Comparison of ENCODE assay signal across 15 cellular contexts in the genomic region with DNA sequence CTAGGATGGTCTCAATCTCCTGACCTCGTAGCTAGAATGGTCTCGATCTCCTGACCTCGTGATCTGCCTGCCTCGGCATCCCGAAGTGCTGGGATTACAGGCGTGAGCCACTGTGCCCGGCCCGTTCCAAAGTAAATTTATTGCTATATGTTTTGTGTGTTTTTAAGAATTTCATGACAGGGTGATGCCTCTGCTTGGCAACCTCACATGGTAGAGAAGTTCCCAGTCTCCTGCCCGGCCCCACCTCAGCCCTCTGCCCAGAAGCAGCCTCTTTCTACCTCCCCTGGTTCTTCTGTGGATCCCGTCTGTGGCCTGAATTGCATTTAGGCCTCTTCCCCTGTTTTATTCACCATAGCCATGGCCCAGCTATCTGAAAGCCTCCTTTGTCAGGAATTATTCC.
"Had no signal": no experiment of that assay in that cellular context is flagged by ENCODE, and none has a peak within 500 bp of the region (broad histone marks: within the 10 kb centered on the region; RNA-seq: fewer than 3 reads in every experiment).

No MANE protein-coding gene starts in this region.

- H3K27ac ChIP-seq: gastroesophageal sphincter, skin epidermis had no signal

- H3K27ac Mint-ChIP-seq: activated CD4-positive, alpha-beta memory T cell treated with anti-CD3 and anti-CD28 coated beads, Interleukin-2, amount 10 ng/mL, durations not matched to agents 7 days and 5 days; activated naive CD4-positive, alpha-beta T cell treated with anti-CD3 and anti-CD28 coated beads, Interleukin-2, amount 50 U/mL, for 72 hours; activated T-cell treated with anti-CD3 and anti-CD28 coated beads, Interleukin-2, amount 50 U/mL, for 24 hours; type B pancreatic cell had no signal

- H3K4me3 Mint-ChIP-seq: activated CD4-positive, alpha-beta memory T cell treated with anti-CD3 and anti-CD28 coated beads, Interleukin-2, amount 10 ng/mL, durations not matched to agents 7 days and 5 days; activated T-cell treated with anti-CD3 and anti-CD28 coated beads, Interleukin-2, amount 50 U/mL, for 24 hours; type B pancreatic cell had no signal

- H3K4me3 ChIP-seq: gastroesophageal sphincter, lung, skin epidermis had no signal

- DNase-seq: activated CD4-positive, alpha-beta memory T cell treated with anti-CD3 and anti-CD28 coated beads, Interleukin-2, amount 10 ng/mL, durations not matched to agents 7 days and 5 days; activated effector memory CD4-positive, alpha-beta T cell treated with Interleukin-2 at 50 U/mL for 16 hours; activated T-cell treated with anti-CD3 and anti-CD28 coated beads, Interleukin-2, amount 50 U/mL, for 24 hours; amygdala; left colon; midbrain; stimulated activated CD4-positive, alpha-beta T cell treated with anti-CD3 and anti-CD28 coated beads, Interleukin-4, amount 100 ng/mL, for 4 hours; stimulated activated CD8-positive, alpha-beta memory T cell treated with anti-CD3 and anti-CD28 coated beads, Interleukin-4, amount 100 ng/mL, for 48 hours; stimulated activated naive CD4-positive, alpha-beta T cell treated with Interleukin-2 at 50 U/mL for 16 hours had no signal

- H3K27me3 Mint-ChIP-seq: type B pancreatic cell had no signal

- H3K9me3 Mint-ChIP-seq: activated CD4-positive, alpha-beta memory T cell treated with anti-CD3 and anti-CD28 coated beads, Interleukin-2, amount 10 ng/mL, durations not matched to agents 7 days and 5 days; activated naive CD4-positive, alpha-beta T cell treated with anti-CD3 and anti-CD28 coated beads, Interleukin-2, amount 50 U/mL, for 72 hours; activated T-cell treated with anti-CD3 and anti-CD28 coated beads, Interleukin-2, amount 50 U/mL, for 24 hours; type B pancreatic cell had no signal

- H3K9me3 ChIP-seq: gastroesophageal sphincter had no signal

- ATAC-seq: activated naive CD4-positive, alpha-beta T cell treated with anti-CD3 and anti-CD28 coated beads, Interleukin-2, amount 50 U/mL, for 72 hours; gastroesophageal sphincter had no signal

- FAIRE-seq: endometrium had no signal

- H3K27me3 ChIP-seq: gastroesophageal sphincter had no signal
